In the genomic region with DNA sequence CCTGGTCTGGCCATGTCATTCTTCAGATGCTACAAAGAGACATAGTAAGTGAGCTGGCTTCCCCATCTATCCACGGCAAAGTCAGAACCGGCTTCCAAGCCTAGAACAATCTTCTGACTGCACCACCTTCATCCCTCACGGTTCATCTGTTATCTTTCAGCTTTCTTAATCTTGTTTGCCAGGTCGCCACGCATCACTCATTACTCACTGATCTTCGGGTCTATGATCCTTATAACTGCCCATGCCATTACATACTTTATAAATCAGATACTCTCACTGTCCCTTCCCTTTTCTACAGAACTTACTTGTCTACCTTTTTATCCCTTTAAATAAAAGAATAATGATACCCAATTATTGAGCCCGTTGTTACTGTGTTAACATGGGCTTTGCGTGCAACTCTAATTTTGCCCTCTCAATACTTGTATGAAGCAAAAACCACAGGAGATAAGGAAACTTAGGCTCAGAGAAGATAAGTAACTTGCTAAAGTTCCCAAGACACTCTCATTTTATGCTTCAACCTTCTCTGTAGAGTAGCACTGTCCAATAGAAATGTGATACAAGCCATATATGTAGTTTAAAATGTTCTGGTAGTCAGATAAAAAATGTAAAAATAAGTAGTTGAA, we compare ENCODE assay signal across 1 cellular context.
TF ChIP-seq lines count a peak whose summit lies in the region.

No MANE protein-coding gene starts in this region.

TF ChIP-seq in K562, 482 proteins besides CTCF, POLR2A, EP300 and RAD21 (continued from another document and continues in another):
- TF ChIP-seq CUX1 (CRISPR knock-in tag; IDR thresholded peaks at IDR 0.05) = no peak
- TF ChIP-seq CHD7 (IDR thresholded peaks at IDR 0.05; ENCODE audit: low read depth, low read length) = no peak
- TF ChIP-seq THAP12 (CRISPR knock-in tag; IDR thresholded peaks at IDR 0.05) = no peak
- TF ChIP-seq ZFP30 (CRISPR knock-in tag; IDR thresholded peaks at IDR 0.05; ENCODE audit: borderline replicate concordance) = no peak
- no peak for TF ChIP-seq ZNF644 (tag; IDR thresholded peaks at IDR 0.05; ENCODE audit: low read depth)
- peak; percentile 84 for TF ChIP-seq SMARCE1 (IDR thresholded peaks at IDR 0.05)
- no peak for TF ChIP-seq GABPA (tag; conservative IDR thresholded peaks at IDR 0.05; ENCODE audit: low read depth)
- TF ChIP-seq ZNF583 (CRISPR knock-in tag; IDR thresholded peaks at IDR 0.05) = no peak
- TF ChIP-seq FOXJ3 (CRISPR knock-in tag; IDR thresholded peaks at IDR 0.05) = no peak
- TF ChIP-seq, protein P1, sequence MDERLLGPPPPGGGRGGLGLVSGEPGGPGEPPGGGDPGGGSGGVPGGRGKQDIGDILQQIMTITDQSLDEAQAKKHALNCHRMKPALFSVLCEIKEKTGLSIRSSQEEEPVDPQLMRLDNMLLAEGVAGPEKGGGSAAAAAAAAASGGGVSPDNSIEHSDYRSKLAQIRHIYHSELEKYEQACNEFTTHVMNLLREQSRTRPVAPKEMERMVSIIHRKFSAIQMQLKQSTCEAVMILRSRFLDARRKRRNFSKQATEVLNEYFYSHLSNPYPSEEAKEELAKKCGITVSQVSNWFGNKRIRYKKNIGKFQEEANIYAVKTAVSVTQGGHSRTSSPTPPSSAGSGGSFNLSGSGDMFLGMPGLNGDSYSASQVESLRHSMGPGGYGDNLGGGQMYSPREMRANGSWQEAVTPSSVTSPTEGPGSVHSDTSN (CRISPR knock-in tag; IDR thresholded peaks at IDR 0.05; ENCODE audit: low read depth) = no peak
- TF ChIP-seq, protein P1 (tag; conservative IDR thresholded peaks at IDR 0.05; ENCODE audit: low read depth) = no peak
- no peak for TF ChIP-seq MLX (CRISPR knock-in tag; conservative IDR thresholded peaks at IDR 0.05)
- TF ChIP-seq LARP7 (IDR thresholded peaks at IDR 0.05) = no peak
- TF ChIP-seq ZNF57 (CRISPR knock-in tag; IDR thresholded peaks at IDR 0.05) = no peak
- no peak for TF ChIP-seq AFF4 (CRISPR knock-in tag; IDR thresholded peaks at IDR 0.05)
